Comparison of ENCODE assay signal across 7 cellular contexts in the genomic region with DNA sequence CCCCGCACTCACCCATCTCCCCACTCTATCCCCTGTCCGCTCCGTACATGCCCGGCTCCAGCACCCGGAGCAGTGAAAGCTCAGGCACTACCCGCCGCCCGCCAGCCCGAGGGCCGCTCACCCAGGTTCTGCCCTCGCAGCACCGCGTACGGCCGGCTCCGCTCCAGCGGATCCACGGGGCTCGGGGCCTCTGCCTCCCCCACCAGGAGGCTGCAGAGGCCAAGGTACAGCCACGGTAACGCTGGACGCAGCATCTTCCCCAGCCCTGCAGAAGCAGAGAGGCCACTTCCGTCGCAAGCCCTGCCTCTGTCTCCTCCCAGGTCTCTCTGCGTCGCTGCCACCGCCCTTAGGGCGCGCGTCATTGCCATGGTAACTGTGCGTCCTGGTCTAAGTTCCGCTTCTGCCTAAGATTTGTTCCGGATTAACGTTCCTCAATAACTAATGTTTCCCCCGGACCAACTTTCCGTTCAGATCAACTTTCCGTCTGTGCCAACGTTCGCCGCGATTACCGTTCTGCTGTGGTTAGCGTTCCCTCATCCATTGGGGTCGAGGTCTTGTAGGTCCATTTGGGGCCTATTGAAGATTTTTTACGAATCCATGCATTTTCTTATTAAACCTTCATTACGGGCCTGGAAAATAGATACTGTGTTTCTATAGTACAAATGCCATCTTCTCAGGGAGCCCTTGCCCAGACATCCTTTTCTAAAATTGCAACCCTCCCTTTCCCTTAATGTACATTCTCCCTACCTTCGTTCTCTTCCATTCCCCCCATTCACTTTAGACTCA.
A peak's percentile ranks its signal among the peaks of the same experiment; 100 is the strongest.
DNase-seq lines count a peak whose midpoint lies in the region; ATAC-seq, FAIRE-seq and TF ChIP-seq lines count a peak whose summit lies in the region.

A gene with protein sequence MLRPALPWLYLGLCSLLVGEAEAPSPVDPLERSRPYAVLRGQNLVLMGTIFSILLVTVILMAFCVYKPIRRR (minus strand): TSS at position 281 of the 786 bp plus-strand sequence. CDS start 27 bp downstream, at position 254.

- DNase-seq in GM18507 (ENCODE audit: extremely low spot score, insufficient read length, low read depth) = peak; percentile 84
- peak; percentile 92 for DNase-seq in NCI-H2029 treated with DMSO at 0.1 percent for 48 hours (lab: John Stamatoyannopoulos, UW)
- DNase-seq in T-helper 9 cell = peak; percentile 83
- peak; percentile 98 for DNase-seq in astrocyte of the hippocampus (ENCODE audit: low read depth, low spot score)
- DNase-seq in hypothalamus (lab: John Stamatoyannopoulos, UW) = peak; percentile 26 to 96 (median 88)
- DNase-seq in retinal pigment epithelial cell (ENCODE audit: low read depth) = peak; percentile 80

- peak; percentile 99 for FAIRE-seq in GM18507 (lab: Jason Lieb, UNC)

- peak within 1 kb of the TSS; percentile 82 for H3K4me3 ChIP-seq in retinal pigment epithelial cell (ENCODE audit: low read length)

- no peak for TF ChIP-seq CTCF in retinal pigment epithelial cell (conservative IDR thresholded peaks at IDR 0.05; ENCODE audit: low read depth, low read length)

- ATAC-seq in HG02981 (IDR thresholded peaks at IDR 0.05; ENCODE audit: unreplicated experiment) = peak; percentile 100

Comparison
In these comparisons a context has a peak if more than half of its experiments do, and no peak if none do; other contexts are left out.
1. Peak in every context shown above with its lines: DNase-seq, ATAC-seq and H3K4me3 ChIP-seq.